17 cellular contexts compared by ENCODE assay signal in the genomic region with DNA sequence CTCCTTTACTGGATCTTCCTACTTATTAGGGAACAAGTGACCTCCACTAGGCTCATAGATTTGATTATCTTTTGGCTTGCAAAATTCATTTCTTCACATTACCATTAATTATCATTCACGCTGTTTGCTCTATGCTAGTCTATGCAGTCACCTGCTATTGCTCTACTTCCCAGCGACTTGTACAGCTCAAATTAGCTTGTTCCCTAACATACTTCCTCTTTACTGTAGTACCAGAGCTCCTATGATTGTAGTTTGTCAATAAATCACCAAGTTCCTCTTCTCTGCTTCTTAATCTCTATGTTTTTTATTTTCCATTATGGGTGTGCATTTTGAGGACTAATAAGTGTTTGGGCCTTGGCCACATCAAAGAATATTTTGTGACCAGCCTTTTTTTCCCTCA. TPM values are rescaled to one million over a fixed set of nuclear protein-coding genes. Genes with fewer than 3 reads are reported as not detected.
"Had no signal": no experiment of that assay in that cellular context is flagged by ENCODE, and none has a peak within 500 bp of the region (broad histone marks: within the 10 kb centered on the region; RNA-seq: fewer than 3 reads in every experiment).

No MANE protein-coding gene starts in this region.

- FAIRE-seq: islet of Langerhans had no signal

- ATAC-seq: gastroesophageal sphincter; heart right ventricle; naive thymus-derived CD8-positive, alpha-beta T cell had no signal

- DNase-seq: activated CD4-positive, alpha-beta memory T cell treated with anti-CD3 and anti-CD28 coated beads for 36 hours; activated naive CD4-positive, alpha-beta T cell treated with anti-CD3 and anti-CD28 coated beads, Interleukin-2, amount 50 U/mL, for 16 hours; activated T-cell treated with anti-CD3 and anti-CD28 coated beads, Interleukin-2, amount 50 U/mL, for 24 hours; heart right ventricle; naive thymus-derived CD8-positive, alpha-beta T cell; posterior cingulate gyrus; retina; stimulated activated CD4-positive, alpha-beta T cell treated with anti-CD3 and anti-CD28 coated beads, Interleukin-12 subunit alpha, Interleukin-12 subunit beta, amount 100 ng/mL, for 4 hours; stimulated activated CD4-positive, alpha-beta T cell treated with anti-CD3 and anti-CD28 coated beads, Interleukin-2, amount 100 ng/mL, for 24 hours had no signal

RNA-seq across cellular contexts. Expression of a gene that starts 26.8 kb away (rescaled TPM):
- total RNA-seq: activated CD4-positive, alpha-beta memory T cell treated with anti-CD3 and anti-CD28 coated beads for 36 hours; dermis microvascular lymphatic vessel endothelial cell; epithelial cell of proximal tubule; gastroesophageal sphincter; heart right ventricle; lung microvascular endothelial cell; mononuclear cell; naive thymus-derived CD8-positive, alpha-beta T cell; thoracic aorta; ureter had no signal

RNA-seq across cellular contexts. Expression of a gene that starts 54.4 kb away (rescaled TPM):
- total RNA-seq: activated CD4-positive, alpha-beta memory T cell treated with anti-CD3 and anti-CD28 coated beads for 36 hours; dermis microvascular lymphatic vessel endothelial cell; epithelial cell of proximal tubule; gastroesophageal sphincter; heart right ventricle; lung microvascular endothelial cell; mononuclear cell; naive thymus-derived CD8-positive, alpha-beta T cell; thoracic aorta; ureter had no signal
